ENCODE assay signal across 8 cellular contexts in the genomic region with DNA sequence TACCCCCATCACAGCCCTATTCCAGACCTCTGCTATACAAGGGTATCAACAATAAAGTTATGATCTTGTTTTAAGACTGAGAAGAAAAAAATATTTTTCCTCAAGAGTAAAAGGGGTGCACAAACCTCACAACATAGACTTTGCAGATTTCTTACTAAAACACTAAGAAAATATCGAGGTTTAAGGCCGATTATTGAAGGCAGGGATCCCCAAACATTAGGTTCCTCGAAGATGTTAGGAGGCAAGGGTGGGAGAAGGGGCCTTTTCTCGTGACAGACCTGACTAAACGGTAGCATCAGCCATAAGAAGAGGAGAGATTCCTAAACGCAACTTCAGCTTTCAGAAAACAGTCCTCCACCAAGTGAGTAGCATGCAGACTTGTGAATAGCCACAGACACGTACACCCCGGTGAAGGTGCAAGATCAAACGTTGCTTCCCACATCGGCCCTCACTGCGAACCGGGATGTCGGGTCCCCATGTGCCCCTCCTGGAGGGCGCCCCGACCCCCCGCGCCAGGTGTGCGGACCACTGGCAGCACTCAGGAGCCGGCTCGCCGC. TPM values are rescaled to one million over a fixed set of nuclear protein-coding genes. Genes with fewer than 3 reads are reported as not detected.
DNase-seq lines count a peak whose midpoint lies in the region; ATAC-seq, FAIRE-seq and TF ChIP-seq lines count a peak whose summit lies in the region.

No MANE protein-coding gene starts in this region.

- FAIRE-seq in GM12878 (lab: Jason Lieb, UNC) = peak; percentile 73

- DNase-seq in cardiac muscle cell (ENCODE audit: low read depth in 1 of 2, low spot score in 1 of 2) (peak in 1 of 2 donors; percentile 47), cardiac septum (ENCODE audit: low spot score) (no peak), PC-3 (no peak), GM12878 (ENCODE audit: low read depth, low spot score) (no peak), immature natural killer cell (peak; percentile 74 to 76 (median 76)), middle frontal gyrus (ENCODE audit: extremely low spot score, low spot score) (no peak)

- peaks cover 0 to 13% (median 4%) of the 10 kb centered on the region in 3 donors for H3K27me3 Mint-ChIP-seq in immature natural killer cell (ENCODE audit: low read depth in 3 of 3)

- in situ Hi-C loops in GM12878 (cut with MboI) = no loop called here

- peak overlapping the region; percentile 86 for H3K4me2 ChIP-seq in PC-3 (ENCODE audit: low read length)
- H3K4me2 ChIP-seq in GM12878 (ENCODE audit: control insufficient read depth, insufficient read depth) = peak overlapping the region; percentile 92

- H3K4me1 Mint-ChIP-seq in immature natural killer cell = peaks cover 40 to 52% of the 10 kb centered on the region in 2 donors

- H3K36me3 ChIP-seq in cardiac muscle cell (no peaks in the 10 kb centered on the region), PC-3 (ENCODE audit: low read depth, low read length) (no peaks in the 10 kb centered on the region), GM12878 (ENCODE audit: control insufficient read depth in 2 of 2, insufficient read depth in 2 of 2, low read length in 1 of 2) (no peaks in the 10 kb centered on the region), skeletal muscle tissue (ENCODE audit: control insufficient read depth in 3 of 3, insufficient read depth in 3 of 3, low read length in 3 of 3) (no peaks in the 10 kb centered on the region)

- no peak for TF ChIP-seq POLR2A in GM12878 (IDR thresholded peaks at IDR 0.05; ENCODE audit: low read depth, low read length)

- CTCF ChIA-PET in PC-3 (lab: Charles Lee) (no interaction called here), GM12878 (lab: Yijun Ruan, JAX) (interaction anchor here (0.6 to 1.6 kb wide), 6 partner anchors 24 to 260 kb away, joined by 3 to 6 read pairs (median 4); no protein-coding TSS in a partner anchor)

- SMC1A ChIA-PET in GM12878 (lab: Charles Lee; ENCODE audit: uncharacterized antibody, unreplicated experiment) = interaction anchor here (1.0 to 1.2 kb wide), 2 partner anchors 29 to 32 kb away, joined by 3 to 4 read pairs; no protein-coding TSS in a partner anchor

- BruUV-seq in PC-3 (replicated peaks; lab: Mats Ljungman, UMichigan) (no TSS peak), GM12878 (replicated peaks; lab: Mats Ljungman, UMichigan) (no TSS peak)

- peak overlapping the region; percentile 68; the same call in 1 of the 2 replicates for H2AFZ ChIP-seq in PC-3 (ENCODE audit: low read length)
- peak overlapping the region; percentile 76 for H2AFZ ChIP-seq in GM12878 (ENCODE audit: control insufficient read depth, low read depth, low read length)

- peaks cover 52% of the 10 kb centered on the region for H3K79me2 ChIP-seq in PC-3 (ENCODE audit: low read length)
- H3K79me2 ChIP-seq in GM12878 (ENCODE audit: control insufficient read depth, insufficient read depth, low read length) = peaks cover 44% of the 10 kb centered on the region

- H3K4me1 ChIP-seq in cardiac muscle cell (ENCODE audit: low read depth) (peaks cover 21% of the 10 kb centered on the region), PC-3 (ENCODE audit: insufficient read depth, low read length) (no peaks in the 10 kb centered on the region; the same call in 1 of the 2 replicates), GM12878 (ENCODE audit: control insufficient read depth, insufficient read depth, low read length) (no peaks in the 10 kb centered on the region; the same call in 1 of the 2 replicates), skeletal muscle tissue (ENCODE audit: control insufficient read depth in 3 of 3, insufficient read depth in 3 of 3, low read length in 3 of 3) (peaks cover 18 to 25% (median 23%) of the 10 kb centered on the region in 3 donors)

- no peaks in the 10 kb centered on the region for H3K36me3 Mint-ChIP-seq in immature natural killer cell

- H3K9me3 Mint-ChIP-seq in immature natural killer cell = no peaks in the 10 kb centered on the region

- TF ChIP-seq EP300 in GM12878 (IDR thresholded peaks at IDR 0.05; ENCODE audit: borderline replicate concordance in 1 of 2, control insufficient read depth in 1 of 2, low read depth in 2 of 2, low read length in 2 of 2) = no peak

- POLR2A ChIA-PET in PC-3 (lab: Charles Lee; ENCODE audit: unreplicated experiment) = interaction anchor here (0.6 kb wide), 1 partner anchor 68 kb away, joined by 8 read pairs; no protein-coding TSS in a partner anchor
- POLR2A ChIA-PET in GM12878 (lab: Charles Lee) = interaction anchor here (1.6 kb wide), 1 partner anchor 24 kb away, joined by 7 read pairs; no protein-coding TSS in a partner anchor

- RAD21 ChIA-PET in GM12878 (lab: Charles Lee; ENCODE audit: unreplicated experiment) = interaction anchor here (1.0 to 2.0 kb wide), 11 partner anchors 24 to 635 kb away, joined by 3 to 13 read pairs (median 4); no protein-coding TSS in a partner anchor

- TF ChIP-seq RAD21 in GM12878 (IDR thresholded peaks at IDR 0.05; ENCODE audit: insufficient read depth, low read depth, low read length) = no peak

- H3K27me3 ChIP-seq in cardiac muscle cell = no peaks in the 10 kb centered on the region
- H3K27me3 ChIP-seq in PC-3 (ENCODE audit: low read length) = no peaks in the 10 kb centered on the region
- no peaks in the 10 kb centered on the region for H3K27me3 ChIP-seq in GM12878 (replicated peaks in 1 of 2; ENCODE audit: control insufficient read depth in 2 of 2, insufficient read depth in 2 of 2, low read length in 1 of 2)
- no peaks in the 10 kb centered on the region for H3K27me3 ChIP-seq in skeletal muscle tissue (ENCODE audit: control insufficient read depth in 3 of 3, insufficient read depth in 3 of 3, low read length in 3 of 3)

- H3K4me3 ChIP-seq in cardiac muscle cell (peak overlapping the region; percentile 89), PC-3 (ENCODE audit: low read length) (peak overlapping the region; percentile 80), GM12878 (peak overlapping the region; percentile 94), skeletal muscle tissue (ENCODE audit: low read length in 3 of 3) (peak overlapping the region; percentile 87 to 96 (median 92))

- H4K20me1 ChIP-seq in PC-3 (ENCODE audit: low read length) (no peaks in the 10 kb centered on the region), GM12878 (ENCODE audit: control insufficient read depth, insufficient read depth) (no peaks in the 10 kb centered on the region)

- peak; percentile 32 for ATAC-seq in HG02981 (IDR thresholded peaks at IDR 0.05; ENCODE audit: unreplicated experiment)
- ATAC-seq in PC-3 = peak; percentile 20
- ATAC-seq in GM12878 = peak; percentile 28

- H3K9me3 ChIP-seq in cardiac muscle cell (ENCODE audit: low read depth) (no peaks in the 10 kb centered on the region), PC-3 (ENCODE audit: low read length) (no peaks in the 10 kb centered on the region), GM12878 (replicated peaks; ENCODE audit: control insufficient read depth, insufficient read depth, low read length) (no peaks in the 10 kb centered on the region), skeletal muscle tissue (ENCODE audit: control insufficient read depth in 3 of 3, low read length in 3 of 3) (no peaks in the 10 kb centered on the region)

- no peaks in the 10 kb centered on the region for H3K9me2 ChIP-seq in PC-3 (replicated peaks; ENCODE audit: low read length)

- H3F3A ChIP-seq in PC-3 (ENCODE audit: low read length, unreplicated experiment) = no peaks in the 10 kb centered on the region

- intact Hi-C loops in cardiac septum (cut with DNase I) (no loop called here), PC-3 (cut with micrococcal nuclease) (no loop called here), GM12878 (cut with micrococcal nuclease; ENCODE audit: unreplicated experiment) (loop anchor here (10.0 kb wide), 2 partner anchors 248 to 262 kb away; partner anchors contain the start of gene LOXHD1)

- TF ChIP-seq CTCF in cardiac muscle cell (IDR thresholded peaks at IDR 0.05; ENCODE audit: low read depth, low read length) (no peak), PC-3 (conservative IDR thresholded peaks at IDR 0.05; ENCODE audit: low read depth, low read length) (no peak), GM12878 (IDR thresholded peaks at IDR 0.05 in 2 of 3, conservative IDR thresholded peaks at IDR 0.05 in 1 of 3; ENCODE audit: control insufficient read depth in 2 of 3, extremely low read depth in 1 of 3, insufficient read depth in 1 of 3, low read depth in 3 of 3, low read length in 3 of 3) (no peak)

- H3K4me3 Mint-ChIP-seq in immature natural killer cell = peak overlapping the region; percentile 90 to 94 (median 90)

- 1% methylated on average over 18 of the region's 21 CpGs for WGBS in GM12878 (ENCODE audit: insufficient coverage, insufficient replicate concordance, low lambda C conversion rate, missing lambda C conversion rate)

- H3K9ac ChIP-seq in PC-3 (ENCODE audit: low read length) (peak overlapping the region; percentile 74), GM12878 (ENCODE audit: control insufficient read depth, insufficient read depth, low read length) (peak overlapping the region; percentile 90), skeletal muscle tissue (ENCODE audit: low read depth in 1 of 3, low read length in 3 of 3) (peak overlapping the region; percentile 83 to 94 (median 93))

- H3K27ac Mint-ChIP-seq in immature natural killer cell = peak overlapping the region; percentile 68 to 95 (median 92)

- H3K27ac ChIP-seq in cardiac muscle cell = peak overlapping the region; percentile 89
- H3K27ac ChIP-seq in PC-3 (ENCODE audit: low read length) = no peak overlapping the region
- H3K27ac ChIP-seq in GM12878 (ENCODE audit: control insufficient read depth, insufficient read depth) = peak overlapping the region; percentile 82
- peak overlapping the region; percentile 92 for H3K27ac ChIP-seq in skeletal muscle tissue (ENCODE audit: low read depth, low read length)

RNA-seq across cellular contexts. Expression of gene PIAS2, which starts 0.7 kb away (rescaled TPM):
- total RNA-seq in cardiac muscle cell (29.8 and 37.8 TPM in 2 replicates), cardiac septum (36.8 TPM), PC-3 (2014; rRNA removed) (12.9 and 13.5 TPM in 2 replicates), GM12878 (2014; rRNA removed) (20.7 and 26.4 TPM in 2 replicates), GM12878 (2014; rRNA removed; fragmentation: Illumina TruSeq; extraction: Trizol) (24.2 and 25.9 TPM in 2 replicates), GM12878 (2021) (25.2 and 32.2 TPM in 2 replicates), skeletal muscle tissue (35.5 TPM)
- polyA plus RNA-seq in cardiac muscle cell (32.3 and 37.3 TPM in 2 replicates), GM12878 (2011; rRNA removed) (13.0 and 18.7 TPM in 2 replicates), GM12878 (2014; fragmentation: Illumina TruSeq; extraction: Trizol) (27.9 and 32.2 TPM in 2 replicates), GM12878 (2014; fragmentation: Nextera tagmentation; extraction: Ambion mirVana) (1 to 10 TPM; 4.0 to 7.2 TPM), GM12878 (2014; rRNA removed) (10.6 and 13.6 TPM in 2 replicates), GM12878 (2016; fragmentation: Nextera tagmentation; extraction: Ambion mirVana) (10 to 100 TPM; 29.2 to 31.8 TPM), immature natural killer cell (10 to 100 TPM; 16.8 to 25.4 (median 18.8) TPM)
- 141 and 148 TPM in 2 replicates for total RNA-seq in GM12878 (2013; cell fraction: nucleolus; rRNA removed)
- 9.0 TPM for polyA plus RNA-seq in GM12878 (2011; ENCODE audit: low read depth)
- 9.5 and 14.5 TPM in 2 replicates for polyA plus RNA-seq in GM12878 (2011; cell fraction: cytosol; rRNA removed)
- polyA plus RNA-seq in GM12878 (2011; cell fraction: nucleus; rRNA removed) = 26.2 and 26.8 TPM in 2 replicates
- polyA plus RNA-seq in GM12878 (2012) = 8.7 and 12.2 TPM in 2 replicates
- 16.0 and 17.7 TPM in 2 replicates for polyA minus RNA-seq in GM12878 (2011; rRNA and poly(A)+ RNA removed)
- polyA minus RNA-seq in GM12878 (2011; cell fraction: cytosol; rRNA and poly(A)+ RNA removed) = 4.3 and 10.1 TPM in 2 replicates
- polyA minus RNA-seq in GM12878 (2011; cell fraction: nucleus; rRNA and poly(A)+ RNA removed) = 36.9 and 57.9 TPM in 2 replicates

RNA-seq across cellular contexts. Expression of gene KATNAL2, which starts 0.8 kb away (rescaled TPM):
- total RNA-seq in cardiac muscle cell (4.8 and 19.6 TPM in 2 replicates), cardiac septum (5.7 TPM), PC-3 (2014; rRNA removed) (2.0 and 6.6 TPM in 2 replicates), GM12878 (2014; rRNA removed) (1.7 and 1.8 TPM in 2 replicates), GM12878 (2014; rRNA removed; fragmentation: Illumina TruSeq; extraction: Trizol) (1.9 and 2.4 TPM in 2 replicates), GM12878 (2021) (1.9 and 2.1 TPM in 2 replicates), skeletal muscle tissue (8.4 TPM)
- polyA plus RNA-seq in cardiac muscle cell (11.3 and 15.7 TPM in 2 replicates), GM12878 (2011; rRNA removed) (0.20 and 0.33 TPM in 2 replicates), GM12878 (2014; fragmentation: Illumina TruSeq; extraction: Trizol) (1.2 and 1.8 TPM in 2 replicates), GM12878 (2014; fragmentation: Nextera tagmentation; extraction: Ambion mirVana) (under 1 TPM; 0.53 to 0.95 TPM), GM12878 (2014; rRNA removed) (2.1 and 2.9 TPM in 2 replicates), GM12878 (2016; fragmentation: Nextera tagmentation; extraction: Ambion mirVana) (1 to 10 TPM; 1.7 to 1.9 TPM), immature natural killer cell (under 1 TPM in 1 of 3 donors, not detected in 2; 0.08 TPM)
- total RNA-seq in GM12878 (2013; cell fraction: nucleolus; rRNA removed) = not detected in 2 replicates
- 0.81 TPM for polyA plus RNA-seq in GM12878 (2011; ENCODE audit: low read depth)
- polyA plus RNA-seq in GM12878 (2011; cell fraction: cytosol; rRNA removed) = 0.16 and 0.42 TPM in 2 replicates
- 0.57 and 0.60 TPM in 2 replicates for polyA plus RNA-seq in GM12878 (2011; cell fraction: nucleus; rRNA removed)
- 1.2 and 1.3 TPM in 2 replicates for polyA plus RNA-seq in GM12878 (2012)
- 0.22 TPM in 1 of 2 replicates, not detected in the other for polyA minus RNA-seq in GM12878 (2011; rRNA and poly(A)+ RNA removed)
- polyA minus RNA-seq in GM12878 (2011; cell fraction: cytosol; rRNA and poly(A)+ RNA removed) = not detected in 2 replicates
- polyA minus RNA-seq in GM12878 (2011; cell fraction: nucleus; rRNA and poly(A)+ RNA removed) = 0.60 TPM in 1 of 2 replicates, not detected in the other

Comparison
In these comparisons a context has a peak if more than half of its experiments do, and no peak if none do; other contexts are left out.
1. DNase-seq: peak in immature natural killer cell (3 of 3); none in cardiac septum (single experiment), PC-3 (single experiment), GM12878 (single experiment) and middle frontal gyrus (single experiment).
2. Peak in every context shown above with its lines, with median percentiles within 50 percentile points of each other: H3K4me3 ChIP-seq, ATAC-seq and H3K9ac ChIP-seq.